18 cellular contexts compared by ENCODE assay signal in genomic region chr20:14342910-14343309, GRCh38. TPM values are rescaled to one million over a fixed set of nuclear protein-coding genes. Genes with fewer than 3 reads are reported as not detected.
DNase-seq lines count a peak whose midpoint lies in the region; ATAC-seq, FAIRE-seq and TF ChIP-seq lines count a peak whose summit lies in the region.
"Had no signal": no experiment of that assay in that cellular context is flagged by ENCODE, and none has a peak within 500 bp of the region (broad histone marks: within the 10 kb centered on the region; RNA-seq: fewer than 3 reads in every experiment).

No MANE protein-coding gene starts in this region.

- H3K4me1 Mint-ChIP-seq in neural progenitor cell = peaks cover 16% of the 10 kb centered on the region

- ATAC-seq in GM18511 (IDR thresholded peaks at IDR 0.05; ENCODE audit: unreplicated experiment) = peak; percentile 4
- ATAC-seq: Panc1 had no signal

- H3K4me3 ChIP-seq in OCI-LY3 (ENCODE audit: low read length) (no peak overlapping the region), hepatocyte (no peak overlapping the region), neural progenitor cell (no peak overlapping the region), sigmoid colon (no peak overlapping the region)
- H3K4me3 ChIP-seq: SJCRH30 had no signal

- no peak for TF ChIP-seq EP300 in sigmoid colon (IDR thresholded peaks at IDR 0.05)

- DNase-seq in hepatocyte (ENCODE audit: low spot score) (no peak), neural progenitor cell (ENCODE audit: low spot score) (no peak), sigmoid colon (no peak), GM19239 (ENCODE audit: insufficient read length, low spot score) (no peak), middle frontal gyrus (ENCODE audit: extremely low spot score, low spot score) (no peak)
- DNase-seq: AML-193, NCI-H1436, NCI-H1930, NCI-H345, NCI-H524 treated with DMSO at 0.1 percent for 48 hours, SJCRH30 had no signal

- no peak for FAIRE-seq in GM19239 (lab: Jason Lieb, UNC)
- FAIRE-seq: G401.6, H54 had no signal

- H3K4me3 Mint-ChIP-seq in neural progenitor cell = no peak overlapping the region

- H4K20me1 ChIP-seq in OCI-LY3 (ENCODE audit: insufficient read depth, low read length) (no peaks in the 10 kb centered on the region), hepatocyte (ENCODE audit: insufficient read depth, poor library complexity, severe bottlenecking) (no peaks in the 10 kb centered on the region), neural progenitor cell (ENCODE audit: low read depth) (no peaks in the 10 kb centered on the region)

- no peaks in the 10 kb centered on the region for H3K36me3 ChIP-seq in OCI-LY3 (replicated peaks; ENCODE audit: low read depth, low read length)
- H3K36me3 ChIP-seq in hepatocyte (replicated peaks; ENCODE audit: insufficient read depth, low read depth) = no peaks in the 10 kb centered on the region
- no peaks in the 10 kb centered on the region for H3K36me3 ChIP-seq in neural progenitor cell
- no peaks in the 10 kb centered on the region for H3K36me3 ChIP-seq in sigmoid colon
- H3K36me3 ChIP-seq: SJCRH30 had no signal

- TF ChIP-seq CTCF in OCI-LY3 (IDR thresholded peaks at IDR 0.05; ENCODE audit: low read depth, low read length) = no peak
- no peak for TF ChIP-seq CTCF in hepatocyte (IDR thresholded peaks at IDR 0.05; ENCODE audit: poor library complexity)
- no peak for TF ChIP-seq CTCF in neural progenitor cell (IDR thresholded peaks at IDR 0.05)
- TF ChIP-seq CTCF in sigmoid colon (IDR thresholded peaks at IDR 0.05) = no peak

- H3K27ac Mint-ChIP-seq in neural progenitor cell = peak overlapping the region; percentile 20

- peaks cover 2% of the 10 kb centered on the region for H3K36me3 Mint-ChIP-seq in neural progenitor cell

- no peaks in the 10 kb centered on the region for H3K9me3 Mint-ChIP-seq in neural progenitor cell

- H3K27me3 Mint-ChIP-seq in neural progenitor cell (ENCODE audit: insufficient read depth, low read depth) = peaks cover 4% of the 10 kb centered on the region

- H2AFZ ChIP-seq in OCI-LY3 (ENCODE audit: low read depth, low read length) (no peak overlapping the region), hepatocyte (no peak overlapping the region), neural progenitor cell (replicated peaks) (no peak overlapping the region)

- no peaks in the 10 kb centered on the region for H3K9me2 ChIP-seq in hepatocyte (replicated peaks; ENCODE audit: insufficient read depth)

- H3K4me2 ChIP-seq in OCI-LY3 (ENCODE audit: low read length) (0 out of 2 replicates have a peak overlapping the region, but pooled peaks have one; percentile 6), hepatocyte (no peak overlapping the region), neural progenitor cell (no peak overlapping the region)
- H3K4me2 ChIP-seq: KMS-11 had no signal

- H3F3A ChIP-seq in neural progenitor cell (ENCODE audit: low read depth) = no peaks in the 10 kb centered on the region

- TF ChIP-seq POLR2A in sigmoid colon (IDR thresholded peaks at IDR 0.05) = no peak

- H3K79me2 ChIP-seq in OCI-LY3 (ENCODE audit: low read length) (no peaks in the 10 kb centered on the region), hepatocyte (no peaks in the 10 kb centered on the region), neural progenitor cell (ENCODE audit: low read depth) (no peaks in the 10 kb centered on the region)

- intact Hi-C loops in sigmoid colon (cut with DNase I) = loop anchor here (5.0 kb wide), 1 partner anchor 1414 kb away; no protein-coding TSS in a partner anchor

- H3K9ac ChIP-seq in OCI-LY3 (ENCODE audit: low read length) = no peak overlapping the region
- no peak overlapping the region for H3K9ac ChIP-seq in neural progenitor cell
- H3K9ac ChIP-seq: KMS-11 had no signal

- H3K27ac ChIP-seq in OCI-LY3 (ENCODE audit: low read length) (no peak overlapping the region), hepatocyte (peak overlapping the region; percentile 5), neural progenitor cell (no peak overlapping the region), sigmoid colon (no peak overlapping the region)
- H3K27ac ChIP-seq: C4-2B, KMS-11, SJCRH30 had no signal

- 69% methylated on average over 1 of the region's 1 CpG for WGBS in hepatocyte (ENCODE audit: low lambda C conversion rate, missing lambda C conversion rate)
- WGBS in sigmoid colon, 2 donors = 20 to 59% methylated on average over 1 of the region's 1 CpG

- H3K27me3 ChIP-seq in OCI-LY3 (ENCODE audit: low read depth, low read length) = no peaks in the 10 kb centered on the region
- no peaks in the 10 kb centered on the region for H3K27me3 ChIP-seq in hepatocyte
- no peaks in the 10 kb centered on the region for H3K27me3 ChIP-seq in neural progenitor cell
- H3K27me3 ChIP-seq in sigmoid colon = no peaks in the 10 kb centered on the region
- H3K27me3 ChIP-seq: SJCRH30 had no signal

- no peaks in the 10 kb centered on the region for H3K9me3 ChIP-seq in OCI-LY3 (ENCODE audit: insufficient read depth, low read length)
- no peaks in the 10 kb centered on the region for H3K9me3 ChIP-seq in hepatocyte (ENCODE audit: low read depth)
- H3K9me3 ChIP-seq in neural progenitor cell (ENCODE audit: low read depth) = no peaks in the 10 kb centered on the region
- H3K9me3 ChIP-seq in sigmoid colon = no peaks in the 10 kb centered on the region
- H3K9me3 ChIP-seq: SJCRH30 had no signal

- H3K4me1 ChIP-seq in OCI-LY3 (ENCODE audit: low read length) (peaks cover 21% of the 10 kb centered on the region), hepatocyte (ENCODE audit: insufficient read depth) (peaks cover 11% of the 10 kb centered on the region), neural progenitor cell (peaks cover 11% of the 10 kb centered on the region), sigmoid colon (no peaks in the 10 kb centered on the region)

RNA-seq across cellular contexts. Expression of gene FLRT3, which starts 5.5 kb away (rescaled TPM):
- total RNA-seq in hepatocyte (140 and 141 TPM in 2 replicates), neural progenitor cell (ENCODE audit: low replicate concordance) (24.0 and 41.8 TPM in 2 replicates), sigmoid colon (1 to 10 TPM; 1.7 to 9.6 (median 6.0) TPM)
- polyA plus RNA-seq in hepatocyte (89.9 and 98.6 TPM in 2 replicates), sigmoid colon (under 1 TPM in 2 of 3 donors, not detected in 1; under 0.01 to 0.89 TPM)
